Comparison of ENCODE assay signal across 1 cellular context in genomic region chr4:39452153-39452859, GRCh38.
TF ChIP-seq lines count a peak whose summit lies in the region.

No MANE protein-coding gene starts in this region.

TF ChIP-seq in H1, 55 proteins besides CTCF, POLR2A, EP300 and RAD21:
- peak; percentile 12 for TF ChIP-seq TAF7 (optimal IDR thresholded peaks at IDR 0.05; ENCODE audit: borderline replicate concordance, low read depth, low read length)
- TF ChIP-seq FOSL1 (IDR thresholded peaks at IDR 0.05; ENCODE audit: insufficient read depth, low read depth, low read length) = no peak
